In genomic region chr11:65084598-65085375, GRCh38 we compare ENCODE assay signal across 8 cellular contexts. TPM values are rescaled to one million over a fixed set of nuclear protein-coding genes. Genes with fewer than 3 reads are reported as not detected.
DNase-seq lines count a peak whose midpoint lies in the region; ATAC-seq and TF ChIP-seq lines count a peak whose summit lies in the region.

No MANE protein-coding gene starts in this region.

- no peaks in the 10 kb centered on the region for H3K9me3 Mint-ChIP-seq in activated naive CD4-positive, alpha-beta T cell treated with anti-CD3 and anti-CD28 coated beads for 36 hours
- H3K9me3 Mint-ChIP-seq in activated naive CD8-positive, alpha-beta T cell treated with anti-CD3 and anti-CD28 coated beads, Interleukin-2, amount 10 ng/mL, durations not matched to agents 7 days and 5 days, result no peaks in the 10 kb centered on the region
- no peaks in the 10 kb centered on the region for H3K9me3 Mint-ChIP-seq in type B pancreatic cell

- CTCF ChIA-PET in activated naive CD4-positive, alpha-beta T cell treated with anti-CD3 and anti-CD28 coated beads for 36 hours (lab: Charles Lee), result no interaction called here

- peak overlapping the region; percentile 75 to 96 (median 80) for H3K4me3 ChIP-seq in liver (ENCODE audit: low read depth in 1 of 3, low read length in 3 of 3)

- H3K27me3 ChIP-seq in liver (ENCODE audit: control insufficient read depth in 4 of 4, insufficient read depth in 4 of 4, low read length in 3 of 4), result no peaks in the 10 kb centered on the region

- peak overlapping the region; percentile 97 for H3K27ac Mint-ChIP-seq in activated naive CD4-positive, alpha-beta T cell treated with anti-CD3 and anti-CD28 coated beads for 36 hours
- H3K27ac Mint-ChIP-seq in activated naive CD8-positive, alpha-beta T cell treated with anti-CD3 and anti-CD28 coated beads, Interleukin-2, amount 10 ng/mL, durations not matched to agents 7 days and 5 days, result peak overlapping the region; percentile 99
- peak overlapping the region; percentile 70 for H3K27ac Mint-ChIP-seq in type B pancreatic cell

- TF ChIP-seq RAD21 in liver (IDR thresholded peaks at IDR 0.05), result no peak

- H3K36me3 ChIP-seq in liver (ENCODE audit: control insufficient read depth in 4 of 4, insufficient read depth in 3 of 4, low read depth in 1 of 4, low read length in 3 of 4), result peaks cover 5 to 39% (median 13%) of the 10 kb centered on the region in 4 donors

- no peaks in the 10 kb centered on the region for H3K27me3 Mint-ChIP-seq in activated naive CD4-positive, alpha-beta T cell treated with anti-CD3 and anti-CD28 coated beads for 36 hours (ENCODE audit: low read depth)
- no peaks in the 10 kb centered on the region for H3K27me3 Mint-ChIP-seq in activated naive CD8-positive, alpha-beta T cell treated with anti-CD3 and anti-CD28 coated beads, Interleukin-2, amount 10 ng/mL, durations not matched to agents 7 days and 5 days
- H3K27me3 Mint-ChIP-seq in type B pancreatic cell, result no peaks in the 10 kb centered on the region

- peak overlapping the region; percentile 79 to 91 for H3K9ac ChIP-seq in liver (ENCODE audit: low read depth in 1 of 2, low read length in 2 of 2)

- ATAC-seq in activated naive CD8-positive, alpha-beta T cell treated with anti-CD3 and anti-CD28 coated beads, Interleukin-2, amount 10 ng/mL, durations not matched to agents 7 days and 5 days (ENCODE audit: low read depth), result no peak

- intact Hi-C loops in activated naive CD4-positive, alpha-beta T cell treated with anti-CD3 and anti-CD28 coated beads for 36 hours (cut with micrococcal nuclease), result loop anchor here (1.0 to 10.0 kb wide), 8 partner anchors 12 to 840 kb away; partner anchors contain the start of genes ATG2A, FAU, FKBP2 and MRPL49

- peaks cover 33% of the 10 kb centered on the region for H3K4me1 Mint-ChIP-seq in activated naive CD4-positive, alpha-beta T cell treated with anti-CD3 and anti-CD28 coated beads for 36 hours (ENCODE audit: low read depth)
- peaks cover 39% of the 10 kb centered on the region for H3K4me1 Mint-ChIP-seq in activated naive CD8-positive, alpha-beta T cell treated with anti-CD3 and anti-CD28 coated beads, Interleukin-2, amount 10 ng/mL, durations not matched to agents 7 days and 5 days
- H3K4me1 Mint-ChIP-seq in type B pancreatic cell (ENCODE audit: unreplicated experiment), result peaks cover 10% of the 10 kb centered on the region

- peak overlapping the region; percentile 92 for H3K4me3 Mint-ChIP-seq in activated naive CD4-positive, alpha-beta T cell treated with anti-CD3 and anti-CD28 coated beads for 36 hours
- H3K4me3 Mint-ChIP-seq in activated naive CD8-positive, alpha-beta T cell treated with anti-CD3 and anti-CD28 coated beads, Interleukin-2, amount 10 ng/mL, durations not matched to agents 7 days and 5 days, result peak overlapping the region; percentile 98
- peak overlapping the region; percentile 96 for H3K4me3 Mint-ChIP-seq in type B pancreatic cell

- no peaks in the 10 kb centered on the region for H3K9me3 ChIP-seq in liver (ENCODE audit: control insufficient read depth in 4 of 4, low read length in 3 of 4)

- peaks cover 51% of the 10 kb centered on the region for H3K36me3 Mint-ChIP-seq in activated naive CD4-positive, alpha-beta T cell treated with anti-CD3 and anti-CD28 coated beads for 36 hours (ENCODE audit: low read depth)
- peaks cover 36% of the 10 kb centered on the region for H3K36me3 Mint-ChIP-seq in activated naive CD8-positive, alpha-beta T cell treated with anti-CD3 and anti-CD28 coated beads, Interleukin-2, amount 10 ng/mL, durations not matched to agents 7 days and 5 days
- peaks cover 15% of the 10 kb centered on the region for H3K36me3 Mint-ChIP-seq in type B pancreatic cell

- peaks cover 10 to 23% (median 18%) of the 10 kb centered on the region in 4 donors for H3K4me1 ChIP-seq in liver (ENCODE audit: control insufficient read depth in 4 of 4, insufficient read depth in 4 of 4, low read length in 3 of 4)

- peak overlapping the region; percentile 80 to 89 for H3K27ac ChIP-seq in liver (ENCODE audit: low read depth in 1 of 2, low read length in 2 of 2)

- 41% methylated on average over 23 of the region's 23 CpGs for WGBS in liver

- no peak for TF ChIP-seq CTCF in liver (IDR thresholded peaks at IDR 0.05; ENCODE audit: low read depth, low read length, missing input control)
- no peak for TF ChIP-seq CTCF in type B pancreatic cell (conservative IDR thresholded peaks at IDR 0.05)

- POLR2A ChIA-PET in activated naive CD8-positive, alpha-beta T cell treated with anti-CD3 and anti-CD28 coated beads, Interleukin-2, amount 10 ng/mL, durations not matched to agents 7 days and 5 days (lab: Charles Lee), result interaction anchor here (0.8 to 2.2 kb wide), 4 partner anchors 12 to 178 kb away, joined by 3 to 13 read pairs (median 6); partner anchors contain the start of genes FAU, MRPL49, VPS51 and ZNHIT2

- no peak for DNase-seq in activated naive CD4-positive, alpha-beta T cell treated with anti-CD3 and anti-CD28 coated beads for 36 hours
- DNase-seq in activated naive CD4-positive, alpha-beta T cell treated with anti-CD3 and anti-CD28 coated beads, Interleukin-2, amount 50 U/mL, for 16 hours, result no peak
- no peak for DNase-seq in activated naive CD8-positive, alpha-beta T cell treated with anti-CD3 and anti-CD28 coated beads, Interleukin-2, amount 10 ng/mL, durations not matched to agents 7 days and 5 days
- DNase-seq in type B pancreatic cell (ENCODE audit: extremely low spot score, unreplicated experiment) (no peak), NAMALWA (ENCODE audit: low spot score) (no peak), NCI-H1436 (lab: John Stamatoyannopoulos, UW) (no peak)
- DNase-seq in activated CD4-positive, alpha-beta T cell treated with anti-CD3 and anti-CD28 coated beads for 1 hour, result no peak

TF ChIP-seq in liver, 16 proteins besides CTCF, POLR2A, EP300 and RAD21 (continues in another document):
- no peak for TF ChIP-seq TAF1 (conservative IDR thresholded peaks at IDR 0.05)
- TF ChIP-seq JUND (IDR thresholded peaks at IDR 0.05), result no peak
- TF ChIP-seq ZBTB33 (IDR thresholded peaks at IDR 0.05), result no peak
- no peak for TF ChIP-seq HNF4A (conservative IDR thresholded peaks at IDR 0.05)
- TF ChIP-seq NR2F2 (IDR thresholded peaks at IDR 0.05), result no peak
- TF ChIP-seq SP1 (IDR thresholded peaks at IDR 0.05), result no peak
- TF ChIP-seq HNF4G (IDR thresholded peaks at IDR 0.05), result no peak
- TF ChIP-seq EGR1 (IDR thresholded peaks at IDR 0.05; ENCODE audit: low read depth in 2 of 2), result no peak
- TF ChIP-seq ATF3 (IDR thresholded peaks at IDR 0.05), result no peak

RNA-seq across cellular contexts. Expression of gene ZFPL1, which starts 0.8 kb away (rescaled TPM):
- total RNA-seq in activated naive CD4-positive, alpha-beta T cell treated with anti-CD3 and anti-CD28 coated beads for 36 hours, result 10 to 100 TPM; 24.2 to 25.6 TPM
- total RNA-seq in activated naive CD8-positive, alpha-beta T cell treated with anti-CD3 and anti-CD28 coated beads, Interleukin-2, amount 10 ng/mL, durations not matched to agents 7 days and 5 days, result 10 to 100 TPM; 37.3 to 41.2 TPM
- total RNA-seq in liver (10 to 100 TPM; 12.3 to 14.4 TPM), type B pancreatic cell (ENCODE audit: low replicate concordance) (35.9 and 49.1 TPM in 2 replicates)
- polyA plus RNA-seq in liver, result 10 to 100 TPM; 18.1 to 19.2 TPM

RNA-seq across cellular contexts. Expression of gene CDCA5, which starts 0.9 kb away (rescaled TPM):
- 100 to 1,000 TPM; 169 to 174 TPM for total RNA-seq in activated naive CD4-positive, alpha-beta T cell treated with anti-CD3 and anti-CD28 coated beads for 36 hours
- total RNA-seq in activated naive CD8-positive, alpha-beta T cell treated with anti-CD3 and anti-CD28 coated beads, Interleukin-2, amount 10 ng/mL, durations not matched to agents 7 days and 5 days, result 10 to 100 TPM; 85.5 to 95.7 TPM
- total RNA-seq in liver, result 10 to 100 TPM in 1 of 2 donors, under 1 TPM in 1; 0.17 to 12.0 TPM
- polyA plus RNA-seq in liver, result 1 to 10 TPM in 1 of 2 donors, under 1 TPM in 1; 0.72 to 2.7 TPM
- 18.7 and 39.3 TPM in 2 replicates for total RNA-seq in type B pancreatic cell (ENCODE audit: low replicate concordance)

RNA-seq across cellular contexts. Expression of gene VPS51, which starts 11.2 kb away (rescaled TPM):
- total RNA-seq in activated naive CD4-positive, alpha-beta T cell treated with anti-CD3 and anti-CD28 coated beads for 36 hours, result 10 to 100 TPM; 90.8 to 96.0 TPM
- 100 to 1,000 TPM; 130 to 138 TPM for total RNA-seq in activated naive CD8-positive, alpha-beta T cell treated with anti-CD3 and anti-CD28 coated beads, Interleukin-2, amount 10 ng/mL, durations not matched to agents 7 days and 5 days
- total RNA-seq in liver (100 to 1,000 TPM; 102 to 158 TPM), type B pancreatic cell (ENCODE audit: low replicate concordance) (96.3 and 104 TPM in 2 replicates)
- 10 to 100 TPM; 33.2 to 66.0 TPM for polyA plus RNA-seq in liver

RNA-seq across cellular contexts. Expression of gene NAALADL1, which starts 26.4 kb away (rescaled TPM):
- total RNA-seq in activated naive CD4-positive, alpha-beta T cell treated with anti-CD3 and anti-CD28 coated beads for 36 hours, result 10 to 100 TPM in 1 of 2 experiments, 1 to 10 TPM in 1; 8.5 to 10.2 TPM
- total RNA-seq in activated naive CD8-positive, alpha-beta T cell treated with anti-CD3 and anti-CD28 coated beads, Interleukin-2, amount 10 ng/mL, durations not matched to agents 7 days and 5 days, result 10 to 100 TPM; 19.8 to 22.3 TPM
- total RNA-seq in liver (1 to 10 TPM; 1.2 to 2.1 TPM), type B pancreatic cell (ENCODE audit: low replicate concordance) (1.2 and 4.3 TPM in 2 replicates)
- polyA plus RNA-seq in liver, result 1 to 10 TPM; 1.6 to 1.7 TPM

RNA-seq across cellular contexts. Expression of gene TM7SF2, which starts 26.9 kb away (rescaled TPM):
- 10 to 100 TPM; 10.9 to 11.9 TPM for total RNA-seq in activated naive CD4-positive, alpha-beta T cell treated with anti-CD3 and anti-CD28 coated beads for 36 hours
- total RNA-seq in activated naive CD8-positive, alpha-beta T cell treated with anti-CD3 and anti-CD28 coated beads, Interleukin-2, amount 10 ng/mL, durations not matched to agents 7 days and 5 days, result 10 to 100 TPM; 26.1 to 26.2 TPM
- total RNA-seq in liver (100 to 1,000 TPM in 1 of 2 donors, 10 to 100 TPM in 1; 69.4 to 337 TPM), type B pancreatic cell (ENCODE audit: low replicate concordance) (52.2 and 61.3 TPM in 2 replicates)
- 100 to 1,000 TPM in 1 of 2 donors, 10 to 100 TPM in 1; 39.0 to 109 TPM for polyA plus RNA-seq in liver
